Comparison of ENCODE assay signal across 8 cellular contexts in the genomic region with DNA sequence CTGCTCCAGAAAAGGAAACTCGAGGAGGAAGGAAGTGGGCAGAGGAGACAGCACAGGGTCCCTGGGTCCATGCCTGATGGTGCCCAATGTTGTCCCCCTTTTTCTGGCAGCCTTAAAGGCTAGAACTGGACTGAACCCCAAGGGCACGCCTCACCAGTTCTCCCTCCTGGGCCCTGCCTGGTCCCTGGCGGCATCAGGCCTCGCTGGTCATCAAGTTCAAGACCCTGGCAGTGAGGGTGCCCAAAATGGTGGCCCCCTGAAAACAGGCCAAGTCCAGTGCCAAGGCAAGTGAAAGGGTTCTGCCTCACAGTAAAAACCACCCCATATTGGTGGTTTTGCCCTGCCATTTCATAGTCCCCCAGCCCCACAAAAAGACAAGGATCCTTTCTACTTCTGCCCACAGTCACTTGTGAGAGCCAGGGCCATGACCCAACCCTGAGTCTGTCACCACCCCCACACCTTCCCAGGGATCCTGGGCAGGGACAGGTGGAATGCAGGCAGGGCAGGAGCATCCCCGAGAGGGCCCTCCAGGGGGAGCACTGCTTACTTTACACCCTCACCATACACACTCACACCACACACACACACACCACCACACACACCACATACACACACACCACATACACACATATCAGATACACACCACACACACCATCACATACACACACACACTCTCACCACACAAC.
A peak's percentile ranks its signal among the peaks of the same experiment; 100 is the strongest.
DNase-seq lines count a peak whose midpoint lies in the region; ATAC-seq and TF ChIP-seq lines count a peak whose summit lies in the region.

No MANE protein-coding gene starts in this region.

- TF ChIP-seq POLR2A in lower leg skin (IDR thresholded peaks at IDR 0.05) (no peak), adrenal gland (IDR thresholded peaks at IDR 0.05) (no peak)

- DNase-seq in GM10248 (ENCODE audit: extremely low spot score) (no peak), chondrocyte (ENCODE audit: low spot score) (no peak), NCI-H2107 treated with DMSO at 0.1 percent for 48 hours (lab: John Stamatoyannopoulos, UW; ENCODE audit: unreplicated experiment) (no peak), lower leg skin (ENCODE audit: low spot score in 2 of 2) (no peak), adrenal gland (no peak), cerebellar cortex (ENCODE audit: low spot score) (no peak)

- H3K27me3 Mint-ChIP-seq in chondrocyte (ENCODE audit: low read depth): no peaks in the 10 kb centered on the region

- intact Hi-C loops in lower leg skin (cut with DNase I; ENCODE audit: low total_unique reads) (loop anchor here (10.0 kb wide), 1 partner anchor 335 kb away; no protein-coding TSS in a partner anchor), adrenal gland (cut with DNase I) (no loop called here)

- peak; percentile 27 for TF ChIP-seq CTCF in GM10248 (IDR thresholded peaks at IDR 0.05; ENCODE audit: control extremely low read depth, extremely low read depth, low read depth, missing control alignments)
- TF ChIP-seq CTCF in chondrocyte (IDR thresholded peaks at IDR 0.05): peak; percentile 50
- TF ChIP-seq CTCF in lower leg skin (IDR thresholded peaks at IDR 0.05): no peak
- peak in 2 of 6 experiments; percentile 27 to 28 for TF ChIP-seq CTCF in adrenal gland (IDR thresholded peaks at IDR 0.05)

- POLR2A ChIA-PET in GM10248 (lab: Yijun Ruan, JAX): no interaction called here

- peak; percentile 2 for ATAC-seq in GM19468 (IDR thresholded peaks at IDR 0.05; ENCODE audit: extremely low read depth, unreplicated experiment)
- peak; percentile 24 for ATAC-seq in HG03460 (IDR thresholded peaks at IDR 0.05; ENCODE audit: unreplicated experiment)

- H3K36me3 ChIP-seq in adrenal gland (replicated peaks in 1 of 2): no peaks in the 10 kb centered on the region

- no peaks in the 10 kb centered on the region for H3K27me3 ChIP-seq in adrenal gland

- H3K4me1 ChIP-seq in adrenal gland (replicated peaks in 1 of 2): peaks cover 0 to 3% of the 10 kb centered on the region in 2 donors

- H3K27ac ChIP-seq in adrenal gland: no peak overlapping the region

- peaks cover 7% of the 10 kb centered on the region for H3K9me3 Mint-ChIP-seq in chondrocyte (ENCODE audit: low read depth)

- H3K36me3 Mint-ChIP-seq in chondrocyte (ENCODE audit: low read depth): no peaks in the 10 kb centered on the region

- CTCF ChIA-PET in GM10248 (lab: Yijun Ruan, JAX): interaction anchor here (1.1 to 1.2 kb wide), 2 partner anchors 116 to 454 kb away, joined by 3 to 4 read pairs; no protein-coding TSS in a partner anchor

- no peak overlapping the region for H3K27ac Mint-ChIP-seq in chondrocyte (ENCODE audit: unreplicated experiment)

- H3K4me1 Mint-ChIP-seq in chondrocyte (ENCODE audit: low read depth): peaks cover 9% of the 10 kb centered on the region

- H3K9me3 ChIP-seq in adrenal gland (replicated peaks in 1 of 3): no peaks in the 10 kb centered on the region

- WGBS in lower leg skin, 2 donors: 65 to 100% methylated on average over 3 of the region's 5 CpGs
- 63 to 81% (median 76%) methylated on average over 4 to 5 of the region's 5 CpGs for WGBS in adrenal gland, 4 donors

- H3K4me3 Mint-ChIP-seq in chondrocyte (ENCODE audit: unreplicated experiment): no peak overlapping the region

- H3K4me3 ChIP-seq in lower leg skin (ENCODE audit: low read depth, poor library complexity, severe bottlenecking) (no peak overlapping the region), adrenal gland (no peak overlapping the region)

Comparison
In these comparisons a context has a peak if more than half of its experiments do, and no peak if none do; other contexts are left out.
1. CTCF ChIP-seq: peak in GM10248 (single experiment) and chondrocyte (single experiment); none in lower leg skin (0 of 3).